4 cellular contexts compared by ENCODE assay signal in genomic region chr14:33065634-33066033, GRCh38.
"Had no signal": no experiment of that assay in that cellular context is flagged by ENCODE, and none has a peak within 500 bp of the region (broad histone marks: within the 10 kb centered on the region; RNA-seq: fewer than 3 reads in every experiment).

No MANE protein-coding gene starts in this region.

- H3K9me3 ChIP-seq: HAP-1 had no signal

- ATAC-seq: GM23338, HCT116 had no signal

- H3K36me3 ChIP-seq: HAP-1 had no signal

- H2AFZ ChIP-seq: GM23248, GM23338 had no signal

- H3K4me3 ChIP-seq: GM23248, GM23338, HAP-1 had no signal

- H3K27ac ChIP-seq: GM23248 had no signal

- H3K9ac ChIP-seq: GM23248 had no signal

- H3K4me2 ChIP-seq: GM23338 had no signal
